1 cellular context compared by ENCODE assay signal in genomic region chrX:24659106-24659505, GRCh38.
TF ChIP-seq lines count a peak whose summit lies in the region.

No MANE protein-coding gene starts in this region.

TF ChIP-seq in SK-N-SH, 30 proteins besides CTCF, POLR2A, EP300 and RAD21 (continued from another document):
- TF ChIP-seq ZBTB33 (IDR thresholded peaks at IDR 0.05; ENCODE audit: borderline replicate concordance, low read depth) (no peak), PBX3 (IDR thresholded peaks at IDR 0.05) (no peak)
